8 cellular contexts compared by ENCODE assay signal in genomic region chr9:124869986-124870560, GRCh38. TPM values are rescaled to one million over a fixed set of nuclear protein-coding genes. Genes with fewer than 3 reads are reported as not detected.
DNase-seq lines count a peak whose midpoint lies in the region; ATAC-seq lines count a peak whose summit lies in the region.

No MANE protein-coding gene starts in this region.

- peak; percentile 47 for ATAC-seq in GM18907 (IDR thresholded peaks at IDR 0.05; ENCODE audit: unreplicated experiment)
- peak; percentile 42 for ATAC-seq in HG03280 (IDR thresholded peaks at IDR 0.05; ENCODE audit: unreplicated experiment)
- no peak for ATAC-seq in HG03520 (IDR thresholded peaks at IDR 0.05; ENCODE audit: unreplicated experiment)

- peak; percentile 50 for DNase-seq in A172 (ENCODE audit: low spot score)
- peak; percentile 59 for DNase-seq in T-helper 22 cell (ENCODE audit: low read depth)
- peak; percentile 47 for DNase-seq in astrocyte of the hippocampus (ENCODE audit: low read depth, low spot score)
- DNase-seq in left kidney (ENCODE audit: low read depth, low spot score) = peak; percentile 71
- DNase-seq in stimulated activated CD4-positive, alpha-beta T cell treated with anti-CD3 and anti-CD28 coated beads, TNF-alpha, amount 100 ng/mL, for 4 hours (ENCODE audit: low read depth in 3 of 3) = peak; percentile 78 to 83 (median 78)

RNA-seq across cellular contexts. Expression of gene ARPC5L, which starts 8.1 kb away (rescaled TPM):
- total RNA-seq in A172 (2014; rRNA removed; shearing (Covaris generic)) = 61.5 and 62.1 TPM in 2 replicates

RNA-seq across cellular contexts. Expression of gene RPL35, which starts 8.3 kb away (rescaled TPM):
- 2,941 and 5,977 TPM in 2 replicates for total RNA-seq in A172 (2014; rRNA removed; shearing (Covaris generic))

RNA-seq across cellular contexts. Expression of gene WDR38, which starts 16.8 kb away (rescaled TPM):
- total RNA-seq in A172 (2014; rRNA removed; shearing (Covaris generic)) = not detected in 2 replicates
